In genomic region chr4:71272976-71273375, GRCh38 we compare ENCODE assay signal across 18 cellular contexts.
DNase-seq lines count a peak whose midpoint lies in the region; ATAC-seq and TF ChIP-seq lines count a peak whose summit lies in the region.
"Had no signal": no experiment of that assay in that cellular context is flagged by ENCODE, and none has a peak within 500 bp of the region (broad histone marks: within the 10 kb centered on the region; RNA-seq: fewer than 3 reads in every experiment).

No MANE protein-coding gene starts in this region.

- BruUV-seq in PC-3 (replicated peaks; lab: Mats Ljungman, UMichigan), result no TSS peak

- H2BK5ac ChIP-seq in neuronal stem cell (ENCODE audit: low read length), result no peak overlapping the region

- POLR2A ChIA-PET in PC-3 (lab: Charles Lee; ENCODE audit: unreplicated experiment), result no interaction called here
- POLR2A ChIA-PET in naive thymus-derived CD8-positive, alpha-beta T cell (lab: Charles Lee), result no interaction called here

- no peak overlapping the region for H3K18ac ChIP-seq in neuronal stem cell (ENCODE audit: low read length)

- H3K4me1 Mint-ChIP-seq in progenitor cell of endocrine pancreas (ENCODE audit: low read depth), result peaks cover 27% of the 10 kb centered on the region
- peaks cover 5 to 27% (median 24%) of the 10 kb centered on the region in 4 donors for H3K4me1 Mint-ChIP-seq in naive thymus-derived CD8-positive, alpha-beta T cell

- peak overlapping the region; percentile 76 for H3K27ac Mint-ChIP-seq in progenitor cell of endocrine pancreas
- H3K27ac Mint-ChIP-seq in naive thymus-derived CD8-positive, alpha-beta T cell, result no peak overlapping the region
- H3K27ac Mint-ChIP-seq: CD4-positive, CD25-positive, alpha-beta regulatory T cell; CD8-positive, alpha-beta T cell had no signal

- no peak overlapping the region for H2BK120ac ChIP-seq in neuronal stem cell (ENCODE audit: low read depth, low read length)

- CTCF ChIA-PET in PC-3 (lab: Charles Lee), result no interaction called here

- H2AK5ac ChIP-seq in neuronal stem cell (ENCODE audit: low read depth, low read length), result no peak overlapping the region

- no peaks in the 10 kb centered on the region for H3K79me1 ChIP-seq in neuronal stem cell (ENCODE audit: low read depth, low read length)

- no peaks in the 10 kb centered on the region for H3K9me3 Mint-ChIP-seq in progenitor cell of endocrine pancreas (ENCODE audit: low read depth)
- no peaks in the 10 kb centered on the region for H3K9me3 Mint-ChIP-seq in naive thymus-derived CD8-positive, alpha-beta T cell
- H3K9me3 Mint-ChIP-seq: CD4-positive, CD25-positive, alpha-beta regulatory T cell; CD8-positive, alpha-beta T cell had no signal

- intact Hi-C loops in PC-3 (cut with micrococcal nuclease), result loop anchor here (5.0 to 10.0 kb wide), 3 partner anchors 104 to 252 kb away; no protein-coding TSS in a partner anchor

- TF ChIP-seq CTCF in PC-3 (conservative IDR thresholded peaks at IDR 0.05; ENCODE audit: low read depth, low read length) (no peak), foreskin keratinocyte (conservative IDR thresholded peaks at IDR 0.05) (no peak), progenitor cell of endocrine pancreas (IDR thresholded peaks at IDR 0.05; ENCODE audit: unreplicated experiment) (no peak)

- H3K4me2 ChIP-seq in PC-3 (ENCODE audit: low read length) (no peak overlapping the region), neuronal stem cell (ENCODE audit: insufficient read depth, low read length, poor library complexity, severe bottlenecking) (no peak overlapping the region)
- H3K4me2 ChIP-seq: A549, BLaER1 had no signal

- WGBS in neuronal stem cell (ENCODE audit: extremely low coverage in 2 of 2, insufficient read length in 2 of 2, insufficient replicate concordance in 1 of 2), 2 donors, result no CpG with 5 or more reads among the region's 1 CpG

- H3K4me3 ChIP-seq in PC-3 (ENCODE audit: low read length), result no peak overlapping the region
- no peak overlapping the region for H3K4me3 ChIP-seq in neuronal stem cell (ENCODE audit: low read length in 2 of 2)
- H3K4me3 ChIP-seq: A549, BLaER1 had no signal

- no peak overlapping the region for H2BK15ac ChIP-seq in neuronal stem cell (ENCODE audit: low read length)

- H3K9me3 ChIP-seq in PC-3 (ENCODE audit: low read length) (no peaks in the 10 kb centered on the region), neuronal stem cell (replicated peaks in 1 of 2; ENCODE audit: control insufficient read depth in 2 of 2, insufficient read depth in 1 of 2, low read depth in 1 of 2, low read length in 2 of 2) (no peaks in the 10 kb centered on the region)
- H3K9me3 ChIP-seq: A549, BLaER1, Caco-2 had no signal

- H2BK12ac ChIP-seq in neuronal stem cell (ENCODE audit: low read length), result no peak overlapping the region

- no peak overlapping the region for H3K4me3 Mint-ChIP-seq in progenitor cell of endocrine pancreas (ENCODE audit: low read depth)
- H3K4me3 Mint-ChIP-seq in naive thymus-derived CD8-positive, alpha-beta T cell, result no peak overlapping the region
- H3K4me3 Mint-ChIP-seq: CD4-positive, CD25-positive, alpha-beta regulatory T cell; CD8-positive, alpha-beta T cell had no signal

- H3K27me3 ChIP-seq in PC-3 (ENCODE audit: low read length) (no peaks in the 10 kb centered on the region), foreskin keratinocyte (no peaks in the 10 kb centered on the region), neuronal stem cell (ENCODE audit: control insufficient read depth in 3 of 3, insufficient read depth in 3 of 3, low read depth in 1 of 3, low read length in 3 of 3) (no peaks in the 10 kb centered on the region)
- H3K27me3 ChIP-seq: BLaER1 had no signal

- H3F3A ChIP-seq in PC-3 (ENCODE audit: low read length, unreplicated experiment), result no peaks in the 10 kb centered on the region

- H3K4me1 ChIP-seq in PC-3 (ENCODE audit: insufficient read depth, low read length) (no peaks in the 10 kb centered on the region; the same call in 1 of the 2 replicates), foreskin keratinocyte (peaks cover 4% of the 10 kb centered on the region), neuronal stem cell (ENCODE audit: control insufficient read depth in 2 of 2, insufficient read depth in 1 of 2, low read depth in 1 of 2, low read length in 2 of 2) (peaks cover 0 to 37% of the 10 kb centered on the region in 2 donors)
- H3K4me1 ChIP-seq: Caco-2 had no signal

- no peaks in the 10 kb centered on the region for H3K27me3 Mint-ChIP-seq in progenitor cell of endocrine pancreas
- H3K27me3 Mint-ChIP-seq in naive thymus-derived CD8-positive, alpha-beta T cell, result peaks cover 0 to 3% (median 0%) of the 10 kb centered on the region in 5 donors

- H3K14ac ChIP-seq in neuronal stem cell (ENCODE audit: low read length), result no peak overlapping the region

- no peaks in the 10 kb centered on the region for H4K20me1 ChIP-seq in PC-3 (ENCODE audit: low read length)
- H4K20me1 ChIP-seq: BLaER1 had no signal

- H3K36me3 ChIP-seq in PC-3 (ENCODE audit: low read depth, low read length) (no peaks in the 10 kb centered on the region), neuronal stem cell (replicated peaks in 1 of 2; ENCODE audit: control insufficient read depth in 2 of 2, insufficient read depth in 2 of 2, low read length in 2 of 2) (no peaks in the 10 kb centered on the region)
- H3K36me3 ChIP-seq: BLaER1 had no signal

- H3K36me3 Mint-ChIP-seq in progenitor cell of endocrine pancreas (ENCODE audit: insufficient read depth), result peaks cover 31% of the 10 kb centered on the region
- no peaks in the 10 kb centered on the region for H3K36me3 Mint-ChIP-seq in naive thymus-derived CD8-positive, alpha-beta T cell
- H3K36me3 Mint-ChIP-seq: CD4-positive, CD25-positive, alpha-beta regulatory T cell; CD8-positive, alpha-beta T cell had no signal

- H3K4ac ChIP-seq in neuronal stem cell (ENCODE audit: low read length), result no peak overlapping the region

- DNase-seq in PC-3, result peak; percentile 13
- DNase-seq in foreskin keratinocyte, result peak in 1 of 2 donors; percentile 42
- DNase-seq in progenitor cell of endocrine pancreas (ENCODE audit: low spot score, unreplicated experiment), result no peak
- no peak for DNase-seq in naive thymus-derived CD8-positive, alpha-beta T cell
- no peak for DNase-seq in neuronal stem cell (ENCODE audit: low spot score)
- DNase-seq: 8988T; Caco-2; CD4-positive, CD25-positive, alpha-beta regulatory T cell; CD8-positive, alpha-beta T cell; DMS153; DND-41; GOT3; HCEC 1CT had no signal

- H3K79me2 ChIP-seq in PC-3 (ENCODE audit: low read length), result no peaks in the 10 kb centered on the region

- no peak overlapping the region for H3K27ac ChIP-seq in PC-3 (ENCODE audit: low read length)
- no peak overlapping the region for H3K27ac ChIP-seq in foreskin keratinocyte
- H3K27ac ChIP-seq in neuronal stem cell (replicated peaks; ENCODE audit: low read length), result no peak overlapping the region
- H3K27ac ChIP-seq: A549, BLaER1, C4-2B had no signal

- no peak overlapping the region for H2AFZ ChIP-seq in PC-3 (ENCODE audit: low read length)
- H2AFZ ChIP-seq in neuronal stem cell (ENCODE audit: low read length), result no peak overlapping the region

- H3K9ac ChIP-seq in PC-3 (ENCODE audit: low read length) (no peak overlapping the region), neuronal stem cell (ENCODE audit: low read depth, low read length, poor library complexity) (no peak overlapping the region)
- H3K9ac ChIP-seq: BLaER1 had no signal

- no peak overlapping the region for H4K8ac ChIP-seq in neuronal stem cell (ENCODE audit: low read depth, low read length)

- no peaks in the 10 kb centered on the region for H3K9me2 ChIP-seq in PC-3 (replicated peaks; ENCODE audit: low read length)

- no peak overlapping the region for H4K91ac ChIP-seq in neuronal stem cell (ENCODE audit: low read depth, low read length, poor library complexity)

- no peak overlapping the region for H3K23ac ChIP-seq in neuronal stem cell (ENCODE audit: low read depth, low read length, poor library complexity)

- ATAC-seq in PC-3 (peak; percentile 28; the same call in 1 of the 2 replicates), foreskin keratinocyte (peak; percentile 68), HG03442 (IDR thresholded peaks at IDR 0.05; ENCODE audit: unreplicated experiment) (no peak), GM19395 (IDR thresholded peaks at IDR 0.05; ENCODE audit: unreplicated experiment) (no peak)
- ATAC-seq in naive thymus-derived CD8-positive, alpha-beta T cell, result no peak
- ATAC-seq: A549; CD8-positive, alpha-beta T cell had no signal

Comparison
In these comparisons a context has a peak if more than half of its experiments do, and no peak if none do; other contexts are left out.
1. ATAC-seq: peak in PC-3 (single experiment) and foreskin keratinocyte (single experiment); none in HG03442 (single experiment), naive thymus-derived CD8-positive, alpha-beta T cell (0 of 2) and GM19395 (single experiment).